ENCODE assay signal across 1 cellular context in genomic region chr3:51819709-51820406, GRCh38.
TF ChIP-seq lines count a peak whose summit lies in the region.

No MANE protein-coding gene starts in this region.

TF ChIP-seq in H1, 55 proteins besides CTCF, POLR2A, EP300 and RAD21 (continued from another document):
- TF ChIP-seq RNF2 (IDR thresholded peaks at IDR 0.05; ENCODE audit: borderline replicate concordance, low read depth, low read length, missing control alignments, poor library complexity, severe bottlenecking) (no peak), SP4 (IDR thresholded peaks at IDR 0.05; ENCODE audit: low read length) (no peak), SP1 (IDR thresholded peaks at IDR 0.05; ENCODE audit: low read depth, low read length) (no peak), TAF7 (optimal IDR thresholded peaks at IDR 0.05; ENCODE audit: borderline replicate concordance, low read depth, low read length) (no peak), CHD1 (IDR thresholded peaks at IDR 0.05; ENCODE audit: low read depth, low read length) (no peak), SRF (IDR thresholded peaks at IDR 0.05; ENCODE audit: low read depth, low read length) (no peak), TBP (IDR thresholded peaks at IDR 0.05; ENCODE audit: low read depth, low read length) (0 out of 2 replicates have a peak, but pooled peaks have one; percentile 12), YY1 (IDR thresholded peaks at IDR 0.05; ENCODE audit: low read depth, low read length) (peak; percentile 69; the same call in 1 of the 2 replicates), BCL11A (IDR thresholded peaks at IDR 0.05; ENCODE audit: low read depth in 2 of 2, low read length in 2 of 2) (no peak), RXRA (IDR thresholded peaks at IDR 0.05; ENCODE audit: insufficient read depth, low read depth, low read length) (no peak), EZH2 (IDR thresholded peaks at IDR 0.05; ENCODE audit: low read depth, low read length, severe bottlenecking) (no peak), RBBP5 (IDR thresholded peaks at IDR 0.05; ENCODE audit: borderline replicate concordance, low read depth, low read length) (no peak), TEAD4 (IDR thresholded peaks at IDR 0.05; ENCODE audit: low read depth, low read length) (peak; percentile 85), NANOG (IDR thresholded peaks at IDR 0.05; ENCODE audit: insufficient read depth, low read depth, low read length, poor library complexity, severe bottlenecking) (no peak), BACH1 (IDR thresholded peaks at IDR 0.05; ENCODE audit: low read length) (no peak), SIRT6 (IDR thresholded peaks at IDR 0.05; ENCODE audit: low read length) (no peak), CBX5 (IDR thresholded peaks at IDR 0.05; ENCODE audit: low read depth, low read length) (no peak), RFX5 (IDR thresholded peaks at IDR 0.05; ENCODE audit: borderline replicate concordance, low read depth, low read length) (no peak), CREB1 (IDR thresholded peaks at IDR 0.05) (peak; percentile 24; the same call in 1 of the 2 replicates), SP2 (IDR thresholded peaks at IDR 0.05; ENCODE audit: low read length) (no peak), CEBPB (IDR thresholded peaks at IDR 0.05; ENCODE audit: low read depth, low read length) (no peak), SIX5 (IDR thresholded peaks at IDR 0.05; ENCODE audit: low read depth, low read length) (no peak), KDM4A (IDR thresholded peaks at IDR 0.05; ENCODE audit: low read depth, low read length, severe bottlenecking) (no peak), KDM5A (IDR thresholded peaks at IDR 0.05; ENCODE audit: low read length) (no peak)
